Comparison of ENCODE assay signal across 1 cellular context in genomic region chr11:10808553-10809372, GRCh38.
A peak's percentile ranks its signal among the peaks of the same experiment; 100 is the strongest.
TF ChIP-seq lines count a peak whose summit lies in the region.

Gene EIF4G2, minus strand, starts transcription at chr11:10808926.

TF ChIP-seq in HepG2, 621 proteins besides CTCF, POLR2A, EP300 and RAD21 (continued from another document and continues in another):
- TF ChIP-seq ZNF407 (CRISPR knock-in tag; IDR thresholded peaks at IDR 0.05; ENCODE audit: not compliant biosample characterization) (peak; percentile 20), JDP2 (CRISPR knock-in tag; IDR thresholded peaks at IDR 0.05; ENCODE audit: borderline replicate concordance) (0 out of 2 replicates have a peak, but pooled peaks have one; percentile 52), UBTF (CRISPR knock-in tag; IDR thresholded peaks at IDR 0.05) (no peak; the same call in 1 of the 2 replicates), KLF11 (CRISPR knock-in tag; IDR thresholded peaks at IDR 0.05) (peak; percentile 83; the same call in 1 of the 2 replicates), SOX6 (IDR thresholded peaks at IDR 0.05) (no peak), SOX6 (CRISPR knock-in tag; IDR thresholded peaks at IDR 0.05) (0 out of 2 replicates have a peak, but pooled peaks have one; percentile 39), TAF15 (IDR thresholded peaks at IDR 0.05; ENCODE audit: low read depth, low read length, poor library complexity, severe bottlenecking) (peak; percentile 87), MXD3 (CRISPR knock-in tag; IDR thresholded peaks at IDR 0.05) (peak; percentile 72; the same call in 1 of the 2 replicates), GATAD1 (CRISPR knock-in tag; IDR thresholded peaks at IDR 0.05) (peak; percentile 74), FIP1L1 (IDR thresholded peaks at IDR 0.05; ENCODE audit: borderline replicate concordance, insufficient read depth, low read depth, low read length) (peak; percentile 71; the same call in 1 of the 2 replicates), MAF1 (CRISPR knock-in tag; IDR thresholded peaks at IDR 0.05; ENCODE audit: borderline replicate concordance) (no peak; the same call in 1 of the 2 replicates), GFI1 (CRISPR knock-in tag; IDR thresholded peaks at IDR 0.05; ENCODE audit: borderline replicate concordance) (0 out of 2 replicates have a peak, but pooled peaks have one; percentile 57), SKIL (CRISPR knock-in tag; IDR thresholded peaks at IDR 0.05; ENCODE audit: borderline replicate concordance) (no peak; the same call in 1 of the 2 replicates), NFKBIZ (CRISPR knock-in tag; IDR thresholded peaks at IDR 0.05) (peak; percentile 55; the same call in 1 of the 2 replicates), RNF2 (conservative IDR thresholded peaks at IDR 0.05; ENCODE audit: low read depth) (peak; percentile 21; the same call in 1 of the 2 replicates), BRD4 (CRISPR knock-in tag; IDR thresholded peaks at IDR 0.05) (peak; percentile 54), ZNF124 (CRISPR knock-in tag; IDR thresholded peaks at IDR 0.05) (peak; percentile 48; the same call in 1 of the 2 replicates), ELF3 (CRISPR knock-in tag; IDR thresholded peaks at IDR 0.05) (peak; percentile 46), NONO (IDR thresholded peaks at IDR 0.05) (no peak), NONO (CRISPR knock-in tag; conservative IDR thresholded peaks at IDR 0.05) (peak; percentile 93), ZNF333 (CRISPR knock-in tag; IDR thresholded peaks at IDR 0.05; ENCODE audit: borderline replicate concordance) (0 out of 2 replicates have a peak, but pooled peaks have one; percentile 53), CHD4 (IDR thresholded peaks at IDR 0.05; ENCODE audit: borderline replicate concordance, low read length) (no peak), KLF9 (CRISPR knock-in tag; IDR thresholded peaks at IDR 0.05; ENCODE audit: low read depth) (peak; percentile 85), ATF4 (CRISPR knock-in tag; IDR thresholded peaks at IDR 0.05) (peak in 1 of 2 experiments; percentile 78; a peak in 2 of 4 replicates), TOE1 (CRISPR knock-in tag; IDR thresholded peaks at IDR 0.05) (0 out of 2 replicates have a peak, but pooled peaks have one; percentile 82), CBX1 (IDR thresholded peaks at IDR 0.05; ENCODE audit: low read depth) (peak; percentile 91)
- TF ChIP-seq, protein P1, sequence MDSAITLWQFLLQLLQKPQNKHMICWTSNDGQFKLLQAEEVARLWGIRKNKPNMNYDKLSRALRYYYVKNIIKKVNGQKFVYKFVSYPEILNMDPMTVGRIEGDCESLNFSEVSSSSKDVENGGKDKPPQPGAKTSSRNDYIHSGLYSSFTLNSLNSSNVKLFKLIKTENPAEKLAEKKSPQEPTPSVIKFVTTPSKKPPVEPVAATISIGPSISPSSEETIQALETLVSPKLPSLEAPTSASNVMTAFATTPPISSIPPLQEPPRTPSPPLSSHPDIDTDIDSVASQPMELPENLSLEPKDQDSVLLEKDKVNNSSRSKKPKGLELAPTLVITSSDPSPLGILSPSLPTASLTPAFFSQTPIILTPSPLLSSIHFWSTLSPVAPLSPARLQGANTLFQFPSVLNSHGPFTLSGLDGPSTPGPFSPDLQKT (CRISPR knock-in tag; IDR thresholded peaks at IDR 0.05; ENCODE audit: borderline replicate concordance) = no peak; the same call in 1 of the 2 replicates
- TF ChIP-seq, protein P2, sequence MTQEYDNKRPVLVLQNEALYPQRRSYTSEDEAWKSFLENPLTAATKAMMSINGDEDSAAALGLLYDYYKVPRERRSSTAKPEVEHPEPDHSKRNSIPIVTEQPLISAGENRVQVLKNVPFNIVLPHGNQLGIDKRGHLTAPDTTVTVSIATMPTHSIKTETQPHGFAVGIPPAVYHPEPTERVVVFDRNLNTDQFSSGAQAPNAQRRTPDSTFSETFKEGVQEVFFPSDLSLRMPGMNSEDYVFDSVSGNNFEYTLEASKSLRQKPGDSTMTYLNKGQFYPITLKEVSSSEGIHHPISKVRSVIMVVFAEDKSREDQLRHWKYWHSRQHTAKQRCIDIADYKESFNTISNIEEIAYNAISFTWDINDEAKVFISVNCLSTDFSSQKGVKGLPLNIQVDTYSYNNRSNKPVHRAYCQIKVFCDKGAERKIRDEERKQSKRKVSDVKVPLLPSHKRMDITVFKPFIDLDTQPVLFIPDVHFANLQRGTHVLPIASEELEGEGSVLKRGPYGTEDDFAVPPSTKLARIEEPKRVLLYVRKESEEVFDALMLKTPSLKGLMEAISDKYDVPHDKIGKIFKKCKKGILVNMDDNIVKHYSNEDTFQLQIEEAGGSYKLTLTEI (CRISPR knock-in tag; conservative IDR thresholded peaks at IDR 0.05) = no peak
- TF ChIP-seq, protein P3, sequence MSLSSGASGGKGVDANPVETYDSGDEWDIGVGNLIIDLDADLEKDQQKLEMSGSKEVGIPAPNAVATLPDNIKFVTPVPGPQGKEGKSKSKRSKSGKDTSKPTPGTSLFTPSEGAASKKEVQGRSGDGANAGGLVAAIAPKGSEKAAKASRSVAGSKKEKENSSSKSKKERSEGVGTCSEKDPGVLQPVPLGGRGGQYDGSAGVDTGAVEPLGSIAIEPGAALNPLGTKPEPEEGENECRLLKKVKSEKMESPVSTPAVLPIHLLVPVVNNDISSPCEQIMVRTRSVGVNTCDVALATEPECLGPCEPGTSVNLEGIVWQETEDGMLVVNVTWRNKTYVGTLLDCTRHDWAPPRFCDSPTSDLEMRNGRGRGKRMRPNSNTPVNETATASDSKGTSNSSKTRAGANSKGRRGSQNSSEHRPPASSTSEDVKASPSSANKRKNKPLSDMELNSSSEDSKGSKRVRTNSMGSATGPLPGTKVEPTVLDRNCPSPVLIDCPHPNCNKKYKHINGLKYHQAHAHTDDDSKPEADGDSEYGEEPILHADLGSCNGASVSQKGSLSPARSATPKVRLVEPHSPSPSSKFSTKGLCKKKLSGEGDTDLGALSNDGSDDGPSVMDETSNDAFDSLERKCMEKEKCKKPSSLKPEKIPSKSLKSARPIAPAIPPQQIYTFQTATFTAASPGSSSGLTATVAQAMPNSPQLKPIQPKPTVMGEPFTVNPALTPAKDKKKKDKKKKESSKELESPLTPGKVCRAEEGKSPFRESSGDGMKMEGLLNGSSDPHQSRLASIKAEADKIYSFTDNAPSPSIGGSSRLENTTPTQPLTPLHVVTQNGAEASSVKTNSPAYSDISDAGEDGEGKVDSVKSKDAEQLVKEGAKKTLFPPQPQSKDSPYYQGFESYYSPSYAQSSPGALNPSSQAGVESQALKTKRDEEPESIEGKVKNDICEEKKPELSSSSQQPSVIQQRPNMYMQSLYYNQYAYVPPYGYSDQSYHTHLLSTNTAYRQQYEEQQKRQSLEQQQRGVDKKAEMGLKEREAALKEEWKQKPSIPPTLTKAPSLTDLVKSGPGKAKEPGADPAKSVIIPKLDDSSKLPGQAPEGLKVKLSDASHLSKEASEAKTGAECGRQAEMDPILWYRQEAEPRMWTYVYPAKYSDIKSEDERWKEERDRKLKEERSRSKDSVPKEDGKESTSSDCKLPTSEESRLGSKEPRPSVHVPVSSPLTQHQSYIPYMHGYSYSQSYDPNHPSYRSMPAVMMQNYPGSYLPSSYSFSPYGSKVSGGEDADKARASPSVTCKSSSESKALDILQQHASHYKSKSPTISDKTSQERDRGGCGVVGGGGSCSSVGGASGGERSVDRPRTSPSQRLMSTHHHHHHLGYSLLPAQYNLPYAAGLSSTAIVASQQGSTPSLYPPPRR (CRISPR knock-in tag; IDR thresholded peaks at IDR 0.05; ENCODE audit: borderline replicate concordance) = peak; percentile 76
- TF ChIP-seq, protein P4, sequence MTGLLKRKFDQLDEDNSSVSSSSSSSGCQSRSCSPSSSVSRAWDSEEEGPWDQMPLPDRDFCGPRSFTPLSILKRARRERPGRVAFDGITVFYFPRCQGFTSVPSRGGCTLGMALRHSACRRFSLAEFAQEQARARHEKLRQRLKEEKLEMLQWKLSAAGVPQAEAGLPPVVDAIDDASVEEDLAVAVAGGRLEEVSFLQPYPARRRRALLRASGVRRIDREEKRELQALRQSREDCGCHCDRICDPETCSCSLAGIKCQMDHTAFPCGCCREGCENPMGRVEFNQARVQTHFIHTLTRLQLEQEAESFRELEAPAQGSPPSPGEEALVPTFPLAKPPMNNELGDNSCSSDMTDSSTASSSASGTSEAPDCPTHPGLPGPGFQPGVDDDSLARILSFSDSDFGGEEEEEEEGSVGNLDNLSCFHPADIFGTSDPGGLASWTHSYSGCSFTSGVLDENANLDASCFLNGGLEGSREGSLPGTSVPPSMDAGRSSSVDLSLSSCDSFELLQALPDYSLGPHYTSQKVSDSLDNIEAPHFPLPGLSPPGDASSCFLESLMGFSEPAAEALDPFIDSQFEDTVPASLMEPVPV (CRISPR knock-in tag; IDR thresholded peaks at IDR 0.05) = peak; percentile 28; the same call in 1 of the 2 replicates
